Comparison of ENCODE assay signal across 8 cellular contexts in the genomic region with DNA sequence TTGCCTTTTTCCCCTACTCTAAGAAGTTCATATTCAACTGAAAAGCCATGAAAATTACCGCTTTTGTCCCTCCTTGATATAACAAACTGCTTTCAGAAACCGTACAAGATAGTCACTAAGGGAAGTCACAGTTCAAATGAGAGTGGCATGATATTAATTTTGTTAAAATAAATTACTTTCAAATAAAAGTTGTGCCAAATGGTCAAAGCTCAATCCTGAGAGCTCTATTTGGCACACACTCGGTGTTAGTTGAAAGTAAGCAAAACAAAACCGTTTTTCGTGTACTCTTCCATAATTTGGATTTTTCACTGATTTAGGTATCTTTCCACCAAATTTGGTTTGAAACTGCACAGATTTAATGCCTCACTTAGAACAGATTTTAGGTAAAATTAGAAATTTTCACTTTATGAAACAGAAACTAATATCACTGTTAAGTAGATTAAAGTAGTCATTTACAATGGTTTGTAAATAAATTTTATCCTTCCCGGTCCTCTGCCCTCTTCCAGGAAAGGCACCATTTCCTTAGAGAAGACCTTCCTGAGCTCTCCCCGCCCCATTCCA. TPM values are rescaled to one million over a fixed set of nuclear protein-coding genes. Genes with fewer than 3 reads are reported as not detected.
DNase-seq lines count a peak whose midpoint lies in the region; ATAC-seq, FAIRE-seq and TF ChIP-seq lines count a peak whose summit lies in the region.

No MANE protein-coding gene starts in this region.

- H3K4me3 ChIP-seq in skeletal muscle satellite cell (ENCODE audit: low read length) = peak overlapping the region; percentile 88

- peak overlapping the region; percentile 92 for H3K4me2 ChIP-seq in skeletal muscle satellite cell (ENCODE audit: low read length)

- FAIRE-seq in H54 (lab: Jason Lieb, UNC) = peak; percentile 23

- ATAC-seq in GM21737 (IDR thresholded peaks at IDR 0.05; ENCODE audit: unreplicated experiment) = no peak
- ATAC-seq in GM21360 (IDR thresholded peaks at IDR 0.05; ENCODE audit: unreplicated experiment) = no peak

- H3K27ac ChIP-seq in VCaP = peak overlapping the region; percentile 94

- peak overlapping the region; percentile 80 for H3K9ac ChIP-seq in skeletal muscle satellite cell (ENCODE audit: low read depth, low read length)

- peaks cover 21% of the 10 kb centered on the region for H3K4me1 ChIP-seq in skeletal muscle satellite cell (ENCODE audit: control insufficient read depth, insufficient read depth, low read length)

- no peaks in the 10 kb centered on the region for H3K36me3 ChIP-seq in skeletal muscle satellite cell (ENCODE audit: insufficient read depth, low read length)

- H3K27me3 ChIP-seq in skeletal muscle satellite cell (ENCODE audit: control insufficient read depth, insufficient read depth, low read length) = peaks cover 2% of the 10 kb centered on the region

- no peaks in the 10 kb centered on the region for H3K9me3 ChIP-seq in skeletal muscle satellite cell (replicated peaks; ENCODE audit: low read length)

- TF ChIP-seq CTCF in VCaP (conservative IDR thresholded peaks at IDR 0.05) = no peak

- TF ChIP-seq POLR2A in H54 (IDR thresholded peaks at IDR 0.05; ENCODE audit: low read depth, low read length) = no peak

- DNase-seq in H54 (ENCODE audit: insufficient read length, low spot score) = no peak
- DNase-seq in globus pallidus (ENCODE audit: low spot score) = peak; percentile 3
- no peak for DNase-seq in COLO829 (ENCODE audit: low spot score)
- DNase-seq in epidermal melanocyte (ENCODE audit: insufficient read length, low spot score) = no peak

RNA-seq across cellular contexts. Expression of gene TCAIM, which starts 0.7 kb away (rescaled TPM):
- total RNA-seq in skeletal muscle satellite cell (2012; rRNA removed) = 19.0 and 23.3 TPM in 2 replicates
